In the genomic region with DNA sequence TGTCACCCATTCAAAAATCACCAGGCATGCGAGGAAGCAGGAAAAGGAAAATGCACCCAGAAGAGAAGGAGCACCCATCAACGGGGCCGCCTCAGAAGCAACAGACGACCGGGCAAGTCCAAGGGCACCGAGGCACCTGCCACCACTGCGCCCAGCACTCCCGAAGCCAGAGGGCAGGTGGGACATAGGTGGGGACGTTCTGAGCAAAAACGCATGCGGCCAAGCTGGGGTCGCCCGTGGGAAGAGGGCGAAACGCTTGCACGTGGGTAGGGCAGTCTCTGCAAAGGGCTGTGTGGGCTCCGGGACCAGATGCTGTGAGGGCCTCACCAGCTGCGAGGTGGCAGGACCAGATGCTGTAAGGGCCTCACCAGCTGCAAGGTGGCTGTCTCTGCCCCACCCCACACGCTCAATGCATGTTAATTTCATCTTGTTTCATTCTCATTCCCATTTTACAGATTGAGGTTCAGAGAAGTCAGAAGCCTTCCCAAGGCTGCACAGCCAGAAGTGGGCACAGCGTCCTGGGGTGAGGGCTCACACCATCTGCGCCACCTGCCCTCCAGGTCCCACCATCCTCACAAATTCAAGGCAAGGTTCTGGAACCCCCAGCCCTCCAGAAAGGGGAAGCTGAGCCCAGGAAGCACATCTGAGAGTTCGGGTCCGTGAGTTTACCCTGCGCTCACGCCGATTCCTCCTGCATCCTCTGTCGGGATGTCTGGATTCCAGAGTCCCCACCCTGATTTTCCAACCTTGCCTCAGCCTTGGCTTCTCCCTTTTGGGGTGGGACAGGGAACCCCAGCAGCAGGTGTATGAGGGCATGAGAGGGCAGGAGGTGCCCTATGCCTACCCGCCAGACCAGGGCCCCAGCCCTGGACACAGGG, we compare ENCODE assay signal across 1 cellular context.
TF ChIP-seq lines count a peak whose summit lies in the region.

No MANE protein-coding gene starts in this region.

TF ChIP-seq in IMR-90, 13 proteins besides CTCF, POLR2A, EP300 and RAD21:
- TF ChIP-seq SMC3 (IDR thresholded peaks at IDR 0.05; ENCODE audit: low read depth, low read length) (no peak), NFE2L2 (IDR thresholded peaks at IDR 0.05; ENCODE audit: low read depth, low read length) (no peak), RFX5 (IDR thresholded peaks at IDR 0.05; ENCODE audit: low read depth, low read length) (no peak), MAZ (IDR thresholded peaks at IDR 0.05; ENCODE audit: borderline replicate concordance, low read depth, low read length) (no peak), CEBPB (IDR thresholded peaks at IDR 0.05; ENCODE audit: low read depth, low read length) (no peak), BHLHE40 (IDR thresholded peaks at IDR 0.05; ENCODE audit: low read depth, low read length) (no peak)
- TF ChIP-seq, protein P1, sequence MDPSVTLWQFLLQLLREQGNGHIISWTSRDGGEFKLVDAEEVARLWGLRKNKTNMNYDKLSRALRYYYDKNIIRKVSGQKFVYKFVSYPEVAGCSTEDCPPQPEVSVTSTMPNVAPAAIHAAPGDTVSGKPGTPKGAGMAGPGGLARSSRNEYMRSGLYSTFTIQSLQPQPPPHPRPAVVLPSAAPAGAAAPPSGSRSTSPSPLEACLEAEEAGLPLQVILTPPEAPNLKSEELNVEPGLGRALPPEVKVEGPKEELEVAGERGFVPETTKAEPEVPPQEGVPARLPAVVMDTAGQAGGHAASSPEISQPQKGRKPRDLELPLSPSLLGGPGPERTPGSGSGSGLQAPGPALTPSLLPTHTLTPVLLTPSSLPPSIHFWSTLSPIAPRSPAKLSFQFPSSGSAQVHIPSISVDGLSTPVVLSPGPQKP (IDR thresholded peaks at IDR 0.05; ENCODE audit: borderline replicate concordance, low read depth, low read length) = no peak
TF ChIP-seq in IMR-90: peak in this region for 0.
